11 cellular contexts compared by ENCODE assay signal in the genomic region with DNA sequence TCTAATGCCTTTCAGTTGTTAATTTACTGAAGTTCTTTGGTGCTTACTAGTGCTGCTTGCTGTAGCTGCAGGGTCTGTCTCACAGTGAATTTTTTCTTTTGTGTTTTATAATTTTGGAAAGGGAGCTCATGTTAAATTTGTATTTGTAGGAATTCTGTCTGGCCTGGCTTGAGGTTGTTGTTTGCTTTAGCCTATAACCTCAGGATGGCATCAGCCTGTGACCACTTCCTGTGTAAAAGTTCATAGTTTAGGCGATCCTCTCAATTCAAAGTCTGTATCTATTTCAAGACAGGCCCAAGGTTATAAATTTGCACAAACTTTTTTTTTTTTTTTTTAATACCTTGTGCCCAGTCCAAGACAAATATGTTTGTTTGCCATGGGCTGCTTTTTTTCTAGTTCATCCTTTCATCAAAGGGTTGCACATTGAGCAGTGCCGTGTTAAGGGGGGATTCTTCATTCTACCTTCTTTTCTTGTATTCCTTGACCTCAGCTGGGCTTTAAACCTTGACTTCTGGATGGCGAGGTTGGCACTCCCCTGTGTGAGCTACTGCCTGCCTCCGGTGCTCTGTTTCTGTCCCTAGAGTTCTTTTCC. TPM values are rescaled to one million over a fixed set of nuclear protein-coding genes. Genes with fewer than 3 reads are reported as not detected.
DNase-seq lines count a peak whose midpoint lies in the region; FAIRE-seq and TF ChIP-seq lines count a peak whose summit lies in the region.
"Had no signal": no experiment of that assay in that cellular context is flagged by ENCODE, and none has a peak within 500 bp of the region (broad histone marks: within the 10 kb centered on the region; RNA-seq: fewer than 3 reads in every experiment).

No MANE protein-coding gene starts in this region.

- no peak overlapping the region for H2AFZ ChIP-seq in SU-DHL-6 (ENCODE audit: low read depth, low read length, severe bottlenecking)
- no peak overlapping the region for H2AFZ ChIP-seq in endothelial cell of umbilical vein (ENCODE audit: low read depth, low read length)

- H3K36me3 Mint-ChIP-seq in activated CD4-positive, alpha-beta T cell treated with anti-CD3 and anti-CD28 coated beads, Interleukin-2, amount 10 ng/mL, durations not matched to agents 7 days and 5 days (ENCODE audit: low read depth) = peaks cover 59% of the 10 kb centered on the region

- no peak for DNase-seq in activated CD4-positive, alpha-beta T cell treated with anti-CD3 and anti-CD28 coated beads, Interleukin-2, amount 10 ng/mL, durations not matched to agents 7 days and 5 days
- no peak for DNase-seq in activated CD4-positive, alpha-beta T cell treated with anti-CD3 and anti-CD28 coated beads, Interleukin-2, amount 50 U/mL, for 1 hour
- DNase-seq in endothelial cell of umbilical vein (ENCODE audit: low read depth, low spot score) (peak; percentile 18), nucleus accumbens (lab: John Stamatoyannopoulos, UW) (no peak), UCSD-AML1 (lab: John Stamatoyannopoulos, UW; ENCODE audit: unreplicated experiment) (no peak), T-helper 9 cell (no peak)
- DNase-seq: small intestine; stimulated activated naive CD4-positive, alpha-beta T cell had no signal

- H3K9ac ChIP-seq in SU-DHL-6 (ENCODE audit: low read length) (peak overlapping the region; percentile 27), endothelial cell of umbilical vein (replicated peaks; ENCODE audit: extremely low read depth, insufficient read depth, low read length) (no peak overlapping the region), skeletal muscle satellite cell (ENCODE audit: low read depth, low read length) (peak overlapping the region; percentile 16)

- no peaks in the 10 kb centered on the region for H3K9me3 Mint-ChIP-seq in activated CD4-positive, alpha-beta T cell treated with anti-CD3 and anti-CD28 coated beads, Interleukin-2, amount 10 ng/mL, durations not matched to agents 7 days and 5 days

- H3K4me3 Mint-ChIP-seq in activated CD4-positive, alpha-beta T cell treated with anti-CD3 and anti-CD28 coated beads, Interleukin-2, amount 10 ng/mL, durations not matched to agents 7 days and 5 days = peak overlapping the region; percentile 59

- POLR2A ChIA-PET in activated CD4-positive, alpha-beta T cell treated with anti-CD3 and anti-CD28 coated beads, Interleukin-2, amount 10 ng/mL, durations not matched to agents 7 days and 5 days (lab: Charles Lee) = no interaction called here
- POLR2A ChIA-PET in endothelial cell of umbilical vein (lab: Charles Lee) = interaction anchor here (0.6 to 0.7 kb wide), 2 partner anchors 11 to 50 kb away, joined by 4 read pairs; no protein-coding TSS in a partner anchor

- H3K79me2 ChIP-seq in SU-DHL-6 (ENCODE audit: insufficient read depth, low read length) = peaks cover 59% of the 10 kb centered on the region
- peaks cover 44% of the 10 kb centered on the region for H3K79me2 ChIP-seq in endothelial cell of umbilical vein (ENCODE audit: control insufficient read depth, insufficient read depth, low read length)

- no peak for FAIRE-seq in endothelial cell of umbilical vein (lab: Jason Lieb, UNC)
- FAIRE-seq: small intestine had no signal

- CTCF ChIA-PET in activated CD4-positive, alpha-beta T cell treated with anti-CD3 and anti-CD28 coated beads, Interleukin-2, amount 10 ng/mL, durations not matched to agents 7 days and 5 days (lab: Charles Lee) = interaction anchor here (0.6 to 2.3 kb wide), 6 partner anchors 28 to 1347 kb away, joined by 3 to 6 read pairs (median 3); a partner anchor contains a TSS
- CTCF ChIA-PET in endothelial cell of umbilical vein (lab: Charles Lee) = interaction anchor here (1.0 to 1.3 kb wide), 3 partner anchors 9 to 176 kb away, joined by 3 to 5 read pairs (median 4); no protein-coding TSS in a partner anchor

- dilution Hi-C loops in endothelial cell of umbilical vein (cut with MboI; ENCODE audit: extremely low pct_ligation_motif_present, low sequenced_read_pairs) = no loop called here

- intact Hi-C loops in endothelial cell of umbilical vein (cut with micrococcal nuclease) = no loop called here

- TF ChIP-seq CTCF in SU-DHL-6 (IDR thresholded peaks at IDR 0.05; ENCODE audit: insufficient read depth, low read length, poor library complexity, severe bottlenecking) = no peak
- no peak for TF ChIP-seq CTCF in endothelial cell of umbilical vein (IDR thresholded peaks at IDR 0.05; ENCODE audit: extremely low read depth in 1 of 2, insufficient read depth in 1 of 2, low read depth in 1 of 2, low read length in 2 of 2)

- H3K36me3 ChIP-seq in SU-DHL-6 (ENCODE audit: low read length) (peaks cover 10% of the 10 kb centered on the region), endothelial cell of umbilical vein (ENCODE audit: control insufficient read depth in 2 of 2, extremely low read depth in 1 of 2, insufficient read depth in 2 of 2, low read length in 2 of 2) (peaks cover 0 to 16% of the 10 kb centered on the region in 2 experiments), skeletal muscle satellite cell (ENCODE audit: insufficient read depth, low read length) (peaks cover 44% of the 10 kb centered on the region)

- peak overlapping the region; percentile 87 for H3K27ac Mint-ChIP-seq in activated CD4-positive, alpha-beta T cell treated with anti-CD3 and anti-CD28 coated beads, Interleukin-2, amount 10 ng/mL, durations not matched to agents 7 days and 5 days

- H3K27ac ChIP-seq in SU-DHL-6 (ENCODE audit: low read depth, low read length) (peak overlapping the region; percentile 44), endothelial cell of umbilical vein (ENCODE audit: insufficient read depth, low read depth, low read length) (no peak overlapping the region)
- H3K27ac ChIP-seq: SJSA1 had no signal

- peaks cover 54% of the 10 kb centered on the region for H3K4me1 Mint-ChIP-seq in activated CD4-positive, alpha-beta T cell treated with anti-CD3 and anti-CD28 coated beads, Interleukin-2, amount 10 ng/mL, durations not matched to agents 7 days and 5 days

- H3K9me1 ChIP-seq in endothelial cell of umbilical vein (replicated peaks; ENCODE audit: control insufficient read depth, extremely low read depth, insufficient read depth, low read length) = no peaks in the 10 kb centered on the region

- H3K4me3 ChIP-seq in SU-DHL-6 (ENCODE audit: insufficient read depth, low read length, poor library complexity, severe bottlenecking) = peak overlapping the region; percentile 3
- H3K4me3 ChIP-seq in endothelial cell of umbilical vein (replicated peaks in 1 of 3; ENCODE audit: insufficient read depth in 1 of 3, low read depth in 1 of 3, low read length in 3 of 3) = no peak overlapping the region
- no peak overlapping the region for H3K4me3 ChIP-seq in skeletal muscle satellite cell (ENCODE audit: low read length)
- H3K4me3 ChIP-seq: SJSA1 had no signal

- no peaks in the 10 kb centered on the region for H3K9me3 ChIP-seq in SU-DHL-6 (ENCODE audit: insufficient read depth, low read length)
- no peaks in the 10 kb centered on the region for H3K9me3 ChIP-seq in endothelial cell of umbilical vein (replicated peaks; ENCODE audit: control insufficient read depth, insufficient read depth, low read length)
- H3K9me3 ChIP-seq in skeletal muscle satellite cell (replicated peaks; ENCODE audit: low read length) = no peaks in the 10 kb centered on the region
- H3K9me3 ChIP-seq: SJSA1 had no signal

- H3K9me2 ChIP-seq in SU-DHL-6 (replicated peaks; ENCODE audit: insufficient read depth, low read length) = no peaks in the 10 kb centered on the region

- H4K20me1 ChIP-seq in SU-DHL-6 (ENCODE audit: low read depth, low read length) (no peaks in the 10 kb centered on the region), endothelial cell of umbilical vein (replicated peaks; ENCODE audit: control insufficient read depth, extremely low read depth, insufficient read depth, low read length) (no peaks in the 10 kb centered on the region)

- H3F3A ChIP-seq in SU-DHL-6 (ENCODE audit: insufficient read depth) = peaks cover 15% of the 10 kb centered on the region

- peak overlapping the region; percentile 53 for H3K4me2 ChIP-seq in SU-DHL-6 (ENCODE audit: low read depth, low read length, poor library complexity, severe bottlenecking)
- peak overlapping the region; percentile 8 for H3K4me2 ChIP-seq in endothelial cell of umbilical vein (ENCODE audit: insufficient read depth, low read length)
- peak overlapping the region; percentile 42 for H3K4me2 ChIP-seq in skeletal muscle satellite cell (ENCODE audit: low read length)

- no peaks in the 10 kb centered on the region for H3K27me3 ChIP-seq in SU-DHL-6 (ENCODE audit: low read length)
- no peaks in the 10 kb centered on the region for H3K27me3 ChIP-seq in endothelial cell of umbilical vein (ENCODE audit: control insufficient read depth in 2 of 2, insufficient read depth in 2 of 2, low read length in 2 of 2)
- H3K27me3 ChIP-seq in skeletal muscle satellite cell (ENCODE audit: control insufficient read depth, insufficient read depth, low read length) = no peaks in the 10 kb centered on the region
- H3K27me3 ChIP-seq: SJSA1 had no signal

- TF ChIP-seq POLR2A in endothelial cell of umbilical vein (IDR thresholded peaks at IDR 0.05; ENCODE audit: low read depth, low read length) = no peak

- no peaks in the 10 kb centered on the region for H3K27me3 Mint-ChIP-seq in activated CD4-positive, alpha-beta T cell treated with anti-CD3 and anti-CD28 coated beads, Interleukin-2, amount 10 ng/mL, durations not matched to agents 7 days and 5 days

- H3K4me1 ChIP-seq in endothelial cell of umbilical vein (ENCODE audit: control insufficient read depth, extremely low read depth, insufficient read depth, low read length) (peaks cover 9% of the 10 kb centered on the region), skeletal muscle satellite cell (ENCODE audit: control insufficient read depth, insufficient read depth, low read length) (peaks cover 16% of the 10 kb centered on the region)

- no TSS peak for BruUV-seq in endothelial cell of umbilical vein (replicated peaks; lab: Mats Ljungman, UMichigan)

RNA-seq across cellular contexts. Expression of a gene that starts 7.3 kb away (rescaled TPM):
- total RNA-seq in activated CD4-positive, alpha-beta T cell treated with anti-CD3 and anti-CD28 coated beads, Interleukin-2, amount 10 ng/mL, durations not matched to agents 7 days and 5 days = 10 to 100 TPM; 35.8 to 38.9 TPM
- total RNA-seq in endothelial cell of umbilical vein = 20.2 and 20.6 TPM in 2 replicates
- 10.1 and 11.2 TPM in 2 replicates for polyA plus RNA-seq in endothelial cell of umbilical vein
- 13.9 and 14.8 TPM in 2 replicates for polyA plus RNA-seq in endothelial cell of umbilical vein (2011; cell fraction: cytosol; rRNA removed)
- polyA plus RNA-seq in endothelial cell of umbilical vein (2011; cell fraction: nucleus; rRNA removed) = 24.8 and 29.0 TPM in 2 replicates
- 13.0 and 18.0 TPM in 2 replicates for polyA plus RNA-seq in endothelial cell of umbilical vein (2012)
- 17.2 and 19.7 TPM in 2 replicates for polyA minus RNA-seq in endothelial cell of umbilical vein
- 8.2 TPM for polyA minus RNA-seq in endothelial cell of umbilical vein (2011; cell fraction: cytosol; rRNA and poly(A)+ RNA removed)
- 7.5 and 10.0 TPM in 2 replicates for polyA minus RNA-seq in endothelial cell of umbilical vein (2011; cell fraction: nucleus; rRNA and poly(A)+ RNA removed)
- 12.2 and 13.9 TPM in 2 replicates for total RNA-seq in skeletal muscle satellite cell (2012; rRNA removed)

RNA-seq across cellular contexts. Expression of a gene that starts 42.9 kb away (rescaled TPM):
- 1 to 10 TPM; 8.1 to 8.4 TPM for total RNA-seq in activated CD4-positive, alpha-beta T cell treated with anti-CD3 and anti-CD28 coated beads, Interleukin-2, amount 10 ng/mL, durations not matched to agents 7 days and 5 days
- 14.8 and 16.6 TPM in 2 replicates for total RNA-seq in endothelial cell of umbilical vein
- 10.3 and 12.3 TPM in 2 replicates for polyA plus RNA-seq in endothelial cell of umbilical vein
- polyA plus RNA-seq in endothelial cell of umbilical vein (2011; cell fraction: cytosol; rRNA removed) = 10.4 and 11.5 TPM in 2 replicates
- 22.0 and 24.5 TPM in 2 replicates for polyA plus RNA-seq in endothelial cell of umbilical vein (2011; cell fraction: nucleus; rRNA removed)
- 16.3 and 16.8 TPM in 2 replicates for polyA plus RNA-seq in endothelial cell of umbilical vein (2012)
- 11.5 and 15.7 TPM in 2 replicates for polyA minus RNA-seq in endothelial cell of umbilical vein
- polyA minus RNA-seq in endothelial cell of umbilical vein (2011; cell fraction: cytosol; rRNA and poly(A)+ RNA removed) = 6.6 TPM
- 9.0 and 9.9 TPM in 2 replicates for polyA minus RNA-seq in endothelial cell of umbilical vein (2011; cell fraction: nucleus; rRNA and poly(A)+ RNA removed)
- 9.6 and 14.6 TPM in 2 replicates for total RNA-seq in skeletal muscle satellite cell (2012; rRNA removed)
